Comparison of ENCODE assay signal across 32 cellular contexts in the genomic region with DNA sequence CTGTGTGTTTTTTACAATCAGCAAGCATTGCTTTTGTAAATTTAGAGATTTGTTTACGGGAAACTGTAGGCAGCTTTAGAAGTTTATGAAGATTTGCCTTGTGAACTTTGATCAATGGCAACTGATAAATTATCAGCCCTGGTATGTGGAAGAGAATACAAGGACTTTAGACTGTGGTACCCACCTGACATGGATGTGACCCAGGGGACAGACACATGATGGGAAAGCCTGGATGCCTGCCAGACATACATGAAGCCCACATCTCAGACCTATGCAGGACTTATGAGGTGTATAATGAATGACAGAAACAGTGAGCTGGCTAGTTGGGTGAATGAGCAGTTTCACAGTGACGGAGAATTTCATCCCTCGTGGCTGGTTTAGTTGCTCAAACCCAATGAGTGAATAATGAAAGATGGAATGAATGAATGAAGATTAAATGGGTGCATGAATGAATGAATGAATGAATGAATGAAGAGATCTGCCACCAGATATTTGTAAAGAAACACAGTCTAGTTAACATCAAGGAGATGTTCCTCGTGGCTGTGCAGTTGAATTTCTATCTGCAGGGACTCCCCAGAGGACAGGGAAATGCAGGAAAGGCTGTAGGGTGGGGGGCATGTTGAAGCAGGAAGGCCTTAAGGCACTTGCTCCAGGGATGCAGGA. TPM values are rescaled to one million over a fixed set of nuclear protein-coding genes. Genes with fewer than 3 reads are reported as not detected.
"Had no signal": no experiment of that assay in that cellular context is flagged by ENCODE, and none has a peak within 500 bp of the region (broad histone marks: within the 10 kb centered on the region; RNA-seq: fewer than 3 reads in every experiment).

No MANE protein-coding gene starts in this region.

- FAIRE-seq: keratinocyte had no signal

- H3K9me3 ChIP-seq: adrenal gland, body of pancreas, colonic mucosa, gastrocnemius medialis, psoas muscle, stomach, thyroid gland, upper lobe of left lung, vagina had no signal

- H3K79me2 ChIP-seq: parathyroid adenoma had no signal

- H3K4me1 ChIP-seq: adrenal gland, body of pancreas, gastrocnemius medialis, parathyroid adenoma, psoas muscle, thyroid gland, vagina had no signal

- H3K27me3 ChIP-seq: body of pancreas, colonic mucosa, gastrocnemius medialis, thyroid gland, upper lobe of left lung, vagina had no signal

- H3K4me3 Mint-ChIP-seq: activated CD4-positive, alpha-beta memory T cell treated with anti-CD3 and anti-CD28 coated beads, Interleukin-2, amount 10 ng/mL, durations not matched to agents 7 days and 5 days; activated CD4-positive, alpha-beta T cell treated with anti-CD3 and anti-CD28 coated beads, Interleukin-2, amount 10 ng/mL, durations not matched to agents 7 days and 5 days; activated naive CD8-positive, alpha-beta T cell treated with anti-CD3 and anti-CD28 coated beads for 36 hours; activated T-cell treated with anti-CD3 and anti-CD28 coated beads, Interleukin-2, amount 50 U/mL, for 4 hours; mesothelial cell of epicardium; naive thymus-derived CD4-positive, alpha-beta T cell; stimulated activated naive B cell treated with anti-CD40 and anti-IgM and Interleukin-4, amounts not matched to agents 10 μg/mL and 1 μg/mL and 100 μg/mL, for 72 hours; T-helper 17 cell had no signal

- H3K9me3 Mint-ChIP-seq: activated CD4-positive, alpha-beta T cell treated with anti-CD3 and anti-CD28 coated beads, Interleukin-2, amount 10 ng/mL, durations not matched to agents 7 days and 5 days; activated naive CD8-positive, alpha-beta T cell treated with anti-CD3 and anti-CD28 coated beads for 36 hours; activated T-cell treated with anti-CD3 and anti-CD28 coated beads, Interleukin-2, amount 50 U/mL, for 4 hours; mesothelial cell of epicardium had no signal

- H3K27ac Mint-ChIP-seq: activated CD4-positive, alpha-beta memory T cell treated with anti-CD3 and anti-CD28 coated beads, Interleukin-2, amount 10 ng/mL, durations not matched to agents 7 days and 5 days; activated CD4-positive, alpha-beta T cell treated with anti-CD3 and anti-CD28 coated beads, Interleukin-2, amount 10 ng/mL, durations not matched to agents 7 days and 5 days; activated naive CD8-positive, alpha-beta T cell treated with anti-CD3 and anti-CD28 coated beads for 36 hours; mesothelial cell of epicardium; naive thymus-derived CD4-positive, alpha-beta T cell; stimulated activated naive B cell treated with anti-CD40 and anti-IgM and Interleukin-4, amounts not matched to agents 10 μg/mL and 1 μg/mL and 100 μg/mL, for 72 hours; T-helper 17 cell had no signal

- ATAC-seq: activated CD4-positive, CD25-positive, alpha-beta regulatory T cell treated with anti-CD3 and anti-CD28 coated beads, Interleukin-2, amount 50 U/mL, for 24 hours; activated T-cell treated with anti-CD3 and anti-CD28 coated beads, Interleukin-2, amount 50 U/mL, for 4 hours; body of pancreas; gastrocnemius medialis; left cardiac atrium; naive thymus-derived CD4-positive, alpha-beta T cell; psoas muscle; stimulated activated naive B cell treated with anti-CD40 and anti-IgM and Interleukin-4, amounts not matched to agents 10 μg/mL and 1 μg/mL and 100 μg/mL, for 72 hours; T-helper 17 cell had no signal

- H3K27ac ChIP-seq: adrenal gland, body of pancreas, colonic mucosa, dorsolateral prefrontal cortex, gastrocnemius medialis, parathyroid adenoma, psoas muscle, stomach, thyroid gland, vagina, WERI-Rb-1 had no signal

- H2AFZ ChIP-seq: parathyroid adenoma had no signal

- H3K36me3 ChIP-seq: adrenal gland, colonic mucosa, gastrocnemius medialis, thyroid gland, upper lobe of left lung, vagina, WERI-Rb-1 had no signal

- H3K36me3 Mint-ChIP-seq: activated naive CD8-positive, alpha-beta T cell treated with anti-CD3 and anti-CD28 coated beads for 36 hours; mesothelial cell of epicardium; stimulated activated naive B cell treated with anti-CD40 and anti-IgM and Interleukin-4, amounts not matched to agents 10 μg/mL and 1 μg/mL and 100 μg/mL, for 72 hours had no signal

- DNase-seq: activated CD4-positive, alpha-beta memory T cell treated with anti-CD3 and anti-CD28 coated beads, Interleukin-2, amount 10 ng/mL, durations not matched to agents 7 days and 5 days; activated CD4-positive, alpha-beta T cell treated with anti-CD3 and anti-CD28 coated beads, Interleukin-2, amount 10 ng/mL, durations not matched to agents 7 days and 5 days; activated CD8-positive, alpha-beta memory T cell treated with anti-CD3 and anti-CD28 coated beads, Interleukin-2, amount 50 U/mL, for 48 hours; activated effector memory CD4-positive, alpha-beta T cell treated with Interleukin-2 at 50 U/mL for 16 hours; activated naive CD4-positive, alpha-beta T cell treated with Interleukin-2 at 50 U/mL for 16 hours; activated naive CD8-positive, alpha-beta T cell treated with anti-CD3 and anti-CD28 coated beads for 36 hours; activated T-cell treated with anti-CD3 and anti-CD28 coated beads, Interleukin-2, amount 50 U/mL, for 4 hours; adrenal gland; body of pancreas; colonic mucosa; dorsolateral prefrontal cortex; effector memory CD4-positive, alpha-beta T cell; gastrocnemius medialis; glutamatergic neuron; hippocampal formation; left cardiac atrium; naive thymus-derived CD4-positive, alpha-beta T cell; stimulated activated CD4-positive, alpha-beta T cell treated with anti-CD3 and anti-CD28 coated beads, Interleukin-15, amount 100 ng/mL, for 24 hours; stimulated activated CD4-positive, alpha-beta T cell treated with anti-CD3 and anti-CD28 coated beads, Interleukin-2, amount 100 ng/mL, for 24 hours; stimulated activated naive B cell treated with anti-CD40 and anti-IgM and Interleukin-4, amounts not matched to agents 10 μg/mL and 1 μg/mL and 100 μg/mL, for 72 hours; stomach; T-helper 17 cell; T1000; thyroid gland; upper lobe of left lung; WERI-Rb-1 had no signal

- H3K4me3 ChIP-seq: adrenal gland, body of pancreas, colonic mucosa, dorsolateral prefrontal cortex, gastrocnemius medialis, psoas muscle, stomach, thyroid gland, upper lobe of left lung, vagina had no signal

- H3K9ac ChIP-seq: parathyroid adenoma had no signal

RNA-seq across cellular contexts. Expression of a gene that starts 7.6 kb away (rescaled TPM):
- total RNA-seq: activated CD4-positive, alpha-beta T cell treated with anti-CD3 and anti-CD28 coated beads, Interleukin-2, amount 10 ng/mL, durations not matched to agents 7 days and 5 days; activated naive CD8-positive, alpha-beta T cell treated with anti-CD3 and anti-CD28 coated beads for 36 hours; activated T-cell treated with anti-CD3 and anti-CD28 coated beads, Interleukin-2, amount 50 U/mL, for 4 hours; adrenal gland; body of pancreas; gastrocnemius medialis; psoas muscle; T-helper 17 cell; thyroid gland had no signal
- polyA plus RNA-seq: naive thymus-derived CD4-positive, alpha-beta T cell had no signal
